8 cellular contexts compared by ENCODE assay signal in genomic region chr12:26853303-26854027, GRCh38. TPM values are rescaled to one million over a fixed set of nuclear protein-coding genes. Genes with fewer than 3 reads are reported as not detected.
A peak's percentile ranks its signal among the peaks of the same experiment; 100 is the strongest.
DNase-seq lines count a peak whose midpoint lies in the region; ATAC-seq, FAIRE-seq and TF ChIP-seq lines count a peak whose summit lies in the region.

No MANE protein-coding gene starts in this region.

- no peaks in the 10 kb centered on the region for H3K36me3 ChIP-seq in thoracic aorta

- no peaks in the 10 kb centered on the region for H3K27me3 ChIP-seq in thoracic aorta (replicated peaks; ENCODE audit: insufficient read depth)

- peak; percentile 74 for FAIRE-seq in RCC 7860 (lab: Jason Lieb, UNC)

- no peaks in the 10 kb centered on the region for H3K9me3 ChIP-seq in thoracic aorta

- H3K27me3 Mint-ChIP-seq in CD14-positive monocyte (ENCODE audit: low read depth in 3 of 3) = no peaks in the 10 kb centered on the region

- H3K27ac ChIP-seq in thoracic aorta = no peak overlapping the region

- no peaks in the 10 kb centered on the region for H3K9me3 Mint-ChIP-seq in CD14-positive monocyte

- peak overlapping the region; percentile 54 to 80 for H3K4me3 Mint-ChIP-seq in CD14-positive monocyte

- TF ChIP-seq CTCF in CD14-positive monocyte (IDR thresholded peaks at IDR 0.05) = peak; percentile 85
- TF ChIP-seq CTCF in fibroblast of the aortic adventitia (IDR thresholded peaks at IDR 0.05; ENCODE audit: insufficient read depth, low read length) = peak; percentile 92
- peak; percentile 74 for TF ChIP-seq CTCF in thoracic aorta (IDR thresholded peaks at IDR 0.05)

- DNase-seq in CD14-positive monocyte (ENCODE audit: low spot score) (peak; percentile 62), RCC 7860 (ENCODE audit: low spot score) (peak; percentile 37), fibroblast of the aortic adventitia (ENCODE audit: low read depth) (peak; percentile 75), occipital lobe (lab: John Stamatoyannopoulos, UW) (peak; percentile 9), thoracic aorta (ENCODE audit: low spot score) (no peak)
- DNase-seq in Jurkat, Clone E6-1 (ENCODE audit: low read depth, low spot score) = peak; percentile 79
- peak; percentile 45 to 49 for DNase-seq in activated T-helper 1 cell treated with anti-CD3 and anti-CD28 coated beads, Interleukin-2, amount 50 U/mL, for 16 hours (ENCODE audit: low read depth in 1 of 2, low spot score in 1 of 2)

- peaks cover 2% of the 10 kb centered on the region for H3K4me1 Mint-ChIP-seq in CD14-positive monocyte

- H3K27ac Mint-ChIP-seq in CD14-positive monocyte = peak overlapping the region in 4 of 7 donors; percentile 20 to 87 (median 76)

- H3K36me3 Mint-ChIP-seq in CD14-positive monocyte = no peaks in the 10 kb centered on the region

- intact Hi-C loops in CD14-positive monocyte (cut with micrococcal nuclease) = loop anchor here (2.0 to 5.0 kb wide), 3 partner anchors 31 to 159 kb away; partner anchors contain the start of gene TM7SF3 (in 1 of the 2)

- H3K4me1 ChIP-seq in thoracic aorta (ENCODE audit: control insufficient read depth in 1 of 2, low read depth in 2 of 2) = no peaks in the 10 kb centered on the region

- no peak overlapping the region for H3K4me3 ChIP-seq in Jurkat, Clone E6-1 (ENCODE audit: low read length)
- H3K4me3 ChIP-seq in fibroblast of the aortic adventitia (ENCODE audit: low read depth, low read length) = no peak overlapping the region
- H3K4me3 ChIP-seq in thoracic aorta = no peak overlapping the region

- peak; percentile 84 for ATAC-seq in GM19452 (IDR thresholded peaks at IDR 0.05; ENCODE audit: unreplicated experiment)
- no peak for ATAC-seq in thoracic aorta (ENCODE audit: insufficient number of reproducible peaks, low FRiP score, low read depth)

RNA-seq across cellular contexts. Expression of gene ITPR2, which starts 20.5 kb away (rescaled TPM):
- polyA plus RNA-seq in CD14-positive monocyte = 1 to 10 TPM; 2.7 to 5.7 TPM
- 8.5 TPM for polyA plus RNA-seq in Jurkat, Clone E6-1 (2012; ENCODE audit: insufficient read depth, insufficient read length)
- total RNA-seq in fibroblast of the aortic adventitia (ENCODE audit: low replicate concordance) (15.5 and 79.5 TPM in 2 replicates), occipital lobe (31.0 TPM), thoracic aorta (10 to 100 TPM; 28.3 to 86.3 TPM)
